In the genomic region with DNA sequence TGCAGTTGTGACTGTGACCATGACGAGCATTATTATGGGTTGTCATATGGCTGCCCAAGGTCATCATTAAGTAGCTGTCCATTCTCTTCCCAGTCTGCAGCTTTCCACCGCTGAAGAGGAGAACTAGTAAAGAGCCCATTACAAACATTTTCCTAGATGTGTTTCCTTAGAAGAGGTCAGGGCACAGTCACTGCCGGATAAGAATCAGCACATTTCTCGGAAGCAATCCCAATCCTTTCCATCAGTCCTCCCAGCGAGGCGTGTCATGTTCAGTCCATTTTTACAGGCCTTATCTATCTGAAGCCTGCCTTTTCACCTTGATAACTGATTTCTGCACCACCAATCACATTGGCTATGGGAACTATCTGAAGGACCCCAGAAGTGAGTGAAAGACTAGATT, we compare ENCODE assay signal across 26 cellular contexts.
DNase-seq lines count a peak whose midpoint lies in the region; ATAC-seq, FAIRE-seq and TF ChIP-seq lines count a peak whose summit lies in the region.
"Had no signal": no experiment of that assay in that cellular context is flagged by ENCODE, and none has a peak within 500 bp of the region (broad histone marks: within the 10 kb centered on the region; RNA-seq: fewer than 3 reads in every experiment).

No MANE protein-coding gene starts in this region.

- no peak overlapping the region for H2BK120ac ChIP-seq in trophoblast cell (ENCODE audit: insufficient read depth, low read length, poor library complexity)

- whole genome bisulfite sequencing in trophoblast cell (ENCODE audit: extremely low coverage, insufficient coverage, insufficient read length), result no CpG with 5 or more reads among the region's 6 CpGs

- H3K27ac ChIP-seq in trophoblast cell (ENCODE audit: low read depth, low read length), result no peak overlapping the region
- H3K27ac ChIP-seq: 22Rv1; A549; BLaER1 treated with 17β-estradiol and CSF1 and Interleukin-3, amounts not matched to agents 10 nM and 100 nM; C4-2B had no signal

- no peak overlapping the region for H3K9ac ChIP-seq in trophoblast cell (ENCODE audit: low read length)
- H3K9ac ChIP-seq: BLaER1 treated with 17β-estradiol and CSF1 and Interleukin-3, amounts not matched to agents 10 nM and 100 nM had no signal

- H3K36me3 ChIP-seq in bronchial epithelial cell (ENCODE audit: control insufficient read depth, insufficient read depth, low read length) (no peaks in the 10 kb centered on the region), trophoblast cell (ENCODE audit: control insufficient read depth in 1 of 2, insufficient read depth in 2 of 2, low read length in 2 of 2) (no peaks in the 10 kb centered on the region)
- H3K36me3 ChIP-seq: BLaER1 treated with 17β-estradiol and CSF1 and Interleukin-3, amounts not matched to agents 10 nM and 100 nM had no signal

- H3K79me1 ChIP-seq in trophoblast cell (ENCODE audit: low read length), result peaks cover 17% of the 10 kb centered on the region

- H2AK5ac ChIP-seq in trophoblast cell (ENCODE audit: low read length), result no peak overlapping the region

- peak; percentile 18 for FAIRE-seq in bronchial epithelial cell (lab: Jason Lieb, UNC)
- FAIRE-seq: A549, D721Med, GM12878, GM12892, GM18507, GM19239 had no signal

- no peak overlapping the region for H3K4me3 ChIP-seq in bronchial epithelial cell (ENCODE audit: low read depth, low read length)
- H3K4me3 ChIP-seq in trophoblast cell (ENCODE audit: low read depth, low read length), result no peak overlapping the region
- H3K4me3 ChIP-seq: A549; BLaER1 treated with 17β-estradiol and CSF1 and Interleukin-3, amounts not matched to agents 10 nM and 100 nM; GM12878 had no signal

- no peaks in the 10 kb centered on the region for H3K79me2 ChIP-seq in trophoblast cell (ENCODE audit: control insufficient read depth, insufficient read depth, low read length, poor library complexity)

- H3K4me2 ChIP-seq in trophoblast cell (ENCODE audit: low read length), result no peak overlapping the region
- H3K4me2 ChIP-seq: A549; BLaER1 treated with 17β-estradiol and CSF1 and Interleukin-3, amounts not matched to agents 10 nM and 100 nM had no signal

- H2BK12ac ChIP-seq in trophoblast cell (ENCODE audit: low read length), result no peak overlapping the region

- no peak overlapping the region for H2BK5ac ChIP-seq in trophoblast cell (ENCODE audit: low read depth, low read length, poor library complexity)

- no peak overlapping the region for H3K18ac ChIP-seq in trophoblast cell (ENCODE audit: low read length)

- H4K91ac ChIP-seq in trophoblast cell (ENCODE audit: low read depth, low read length), result no peak overlapping the region

- TF ChIP-seq CTCF in bronchial epithelial cell (IDR thresholded peaks at IDR 0.05; ENCODE audit: insufficient read depth, low read length, severe bottlenecking), result no peak

- DNase-seq in NCI-H2227 (lab: John Stamatoyannopoulos, UW; ENCODE audit: unreplicated experiment) (peak; percentile 58), SK-N-DZ (ENCODE audit: low spot score) (peak; percentile 27), bronchial epithelial cell (ENCODE audit: low read depth) (no peak), trophoblast cell (peak; percentile 56 to 77), NOMO-1 (lab: John Stamatoyannopoulos, UW; ENCODE audit: unreplicated experiment in 2 of 2) (no peak), cerebellar cortex (ENCODE audit: low spot score) (no peak), DMS53 (lab: John Stamatoyannopoulos, UW) (no peak)
- DNase-seq: AML-193; Caco-2; Calu3; CD4-positive, alpha-beta T cell; CD8-positive, alpha-beta T cell; DMS79; DND-41; EL; GDM1 had no signal

- no peak overlapping the region for H4K12ac ChIP-seq in trophoblast cell (ENCODE audit: low read depth, low read length)

- H3K23ac ChIP-seq in trophoblast cell (ENCODE audit: low read length), result no peak overlapping the region

- H4K8ac ChIP-seq in trophoblast cell (ENCODE audit: low read depth, low read length), result no peak overlapping the region

- H3K4ac ChIP-seq in trophoblast cell (ENCODE audit: low read depth, low read length), result no peak overlapping the region

- H3K27me3 ChIP-seq in bronchial epithelial cell (ENCODE audit: control insufficient read depth, insufficient read depth, low read length) (peaks cover 2% of the 10 kb centered on the region), trophoblast cell (ENCODE audit: insufficient read depth, low read length) (no peaks in the 10 kb centered on the region)
- H3K27me3 ChIP-seq: BLaER1 treated with 17β-estradiol and CSF1 and Interleukin-3, amounts not matched to agents 10 nM and 100 nM had no signal

- no peak for ATAC-seq in GM21825 (IDR thresholded peaks at IDR 0.05; ENCODE audit: unreplicated experiment)
- ATAC-seq: A549; CD8-positive, alpha-beta T cell; GM12878 had no signal

- peaks cover 0 to 8% of the 10 kb centered on the region in 2 experiments for H3K4me1 ChIP-seq in trophoblast cell (ENCODE audit: control insufficient read depth in 1 of 2, insufficient read depth in 2 of 2, low read length in 2 of 2)
- H3K4me1 ChIP-seq: A549, Caco-2 had no signal

- H3K9me3 ChIP-seq in trophoblast cell (ENCODE audit: insufficient read depth, low read depth, low read length), result no peaks in the 10 kb centered on the region
- H3K9me3 ChIP-seq: A549, Caco-2 had no signal

- no peak overlapping the region for H3K14ac ChIP-seq in trophoblast cell (ENCODE audit: low read length)

- no peak overlapping the region for H2AFZ ChIP-seq in trophoblast cell (ENCODE audit: insufficient read depth, low read length, poor library complexity)

Comparison
In these comparisons a context has a peak if more than half of its experiments do, and no peak if none do; other contexts are left out.
1. DNase-seq: peak in NCI-H2227 (single experiment), SK-N-DZ (single experiment) and trophoblast cell (2 of 2); none in bronchial epithelial cell (single experiment), NOMO-1 (0 of 2), cerebellar cortex (single experiment) and DMS53 (single experiment).